In genomic region chr22:30356392-30357230, GRCh38 we compare ENCODE assay signal across 8 cellular contexts. TPM values are rescaled to one million over a fixed set of nuclear protein-coding genes. Genes with fewer than 3 reads are reported as not detected.
A peak's percentile ranks its signal among the peaks of the same experiment; 100 is the strongest.
DNase-seq lines count a peak whose midpoint lies in the region; ATAC-seq and FAIRE-seq lines count a peak whose summit lies in the region.

TSS of gene CCDC157 (plus strand) at chr22:30357007. CDS start at chr22:30366001, 8,994 bp downstream.
TSS of gene SF3A1 (minus strand) at chr22:30356894. CDS start at chr22:30356792, 102 bp downstream.

- no peaks in the 10 kb centered on the region for H3K9me3 ChIP-seq in right cardiac atrium (ENCODE audit: control insufficient read depth, low read length)

- FAIRE-seq in urothelium cell line (lab: Jason Lieb, UNC): peak; percentile 98

- intact Hi-C loops in right cardiac atrium (cut with DNase I): loop anchor here in 1 of 4 donors (5.0 kb wide), 1 partner anchor 69 kb away; the partner anchor contains the start of gene CASTOR1

- DNase-seq in NCI-H1694 treated with DMSO at 0.1 percent for 48 hours (lab: John Stamatoyannopoulos, UW) (peak; percentile 68), T-helper 2 cell (peak; percentile 72 to 95 (median 81)), anterior cingulate cortex (lab: John Stamatoyannopoulos, UW) (peak; percentile 63 to 94 (median 86)), right cardiac atrium (peak; percentile 90 to 96 (median 95)), pulmonary artery endothelial cell (ENCODE audit: low read depth, low spot score) (peak; percentile 83), urothelium cell line (ENCODE audit: low spot score) (peak; percentile 97)

- H3K27ac ChIP-seq in right cardiac atrium (ENCODE audit: low read length): peak within 1 kb of the TSS; percentile 97

- no peaks in the 10 kb centered on the region for H3K27me3 ChIP-seq in right cardiac atrium (ENCODE audit: control insufficient read depth, insufficient read depth)

- under 1% methylated on average over 93 of the region's 93 CpGs for WGBS in right cardiac atrium

- peak; percentile 90 for ATAC-seq in GM18502 (IDR thresholded peaks at IDR 0.05; ENCODE audit: poor library complexity, unreplicated experiment)
- ATAC-seq in HG02884 (IDR thresholded peaks at IDR 0.05; ENCODE audit: unreplicated experiment): peak; percentile 92
- peak; percentile 99 for ATAC-seq in right cardiac atrium

- peak within 1 kb of the TSS; percentile 71 for H3K4me3 ChIP-seq in right cardiac atrium (ENCODE audit: low read length)

- peaks cover 13% of the 10 kb centered on the region for H3K4me1 ChIP-seq in right cardiac atrium (ENCODE audit: control insufficient read depth, insufficient read depth, low read length)

RNA-seq across cellular contexts. Expression of gene CCDC157, which starts in this region (rescaled TPM):
- total RNA-seq in right cardiac atrium: 1 to 10 TPM in 3 of 4 donors, under 1 TPM in 1; 0.47 to 2.1 (median 1.4) TPM
- 0.66 TPM for polyA plus RNA-seq in right cardiac atrium
- 1.3 and 1.6 TPM in 2 replicates for total RNA-seq in pulmonary artery endothelial cell

RNA-seq across cellular contexts. Expression of gene SF3A1, which starts in this region (rescaled TPM):
- total RNA-seq in right cardiac atrium: 100 to 1,000 TPM; 105 to 110 (median 108) TPM
- 16.2 TPM for polyA plus RNA-seq in right cardiac atrium
- total RNA-seq in pulmonary artery endothelial cell: 18.7 and 29.6 TPM in 2 replicates

Comparison
In these comparisons a context has a peak if more than half of its experiments do, and no peak if none do; other contexts are left out.
1. Peak in every context shown above with its lines: DNase-seq, ATAC-seq, H3K4me3 ChIP-seq and H3K27ac ChIP-seq.